8 cellular contexts compared by ENCODE assay signal in the genomic region with DNA sequence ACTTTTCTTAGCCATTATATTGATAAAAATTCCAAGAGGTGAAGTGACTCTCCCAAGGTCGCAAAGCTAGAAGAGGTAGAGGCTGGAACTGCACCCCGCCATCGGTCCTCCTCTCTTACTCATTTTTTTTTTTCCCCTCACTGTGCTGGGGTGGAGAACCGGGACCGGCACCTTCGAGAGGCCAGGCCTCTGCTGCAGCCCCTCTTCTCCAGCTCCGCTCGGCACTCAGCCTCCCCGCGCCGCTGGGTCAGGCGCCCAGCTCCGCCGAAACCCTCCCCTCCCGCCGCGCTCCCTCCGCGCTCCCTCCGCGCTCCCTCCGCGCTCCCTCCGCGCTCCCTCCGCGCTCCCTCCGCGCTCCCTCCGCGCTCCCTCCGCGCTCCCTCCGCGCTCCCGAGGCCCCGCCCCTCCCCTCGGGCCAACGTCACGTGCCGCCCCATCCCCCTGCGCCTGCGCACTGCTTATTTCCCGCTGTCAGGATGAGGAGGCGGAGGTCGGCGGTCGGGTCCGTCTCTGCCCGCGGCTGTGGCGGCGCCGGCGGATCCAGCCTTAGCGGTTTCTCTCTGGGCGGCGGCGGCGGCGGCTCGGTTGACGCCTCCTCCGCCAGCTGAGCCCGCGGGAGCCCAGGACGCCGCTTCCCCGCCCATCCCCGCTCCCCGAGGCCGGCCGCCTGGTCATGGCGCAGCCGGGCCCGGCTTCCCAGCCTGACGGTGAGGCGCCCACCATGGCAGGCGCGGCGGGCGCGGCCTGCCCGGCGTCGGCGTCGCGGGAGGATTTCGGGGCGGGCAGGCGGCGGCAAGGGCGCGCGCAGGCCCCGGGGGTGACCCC. TPM values are rescaled to one million over a fixed set of nuclear protein-coding genes. Genes with fewer than 3 reads are reported as not detected.
DNase-seq lines count a peak whose midpoint lies in the region; ATAC-seq, FAIRE-seq and TF ChIP-seq lines count a peak whose summit lies in the region.

A gene with protein sequence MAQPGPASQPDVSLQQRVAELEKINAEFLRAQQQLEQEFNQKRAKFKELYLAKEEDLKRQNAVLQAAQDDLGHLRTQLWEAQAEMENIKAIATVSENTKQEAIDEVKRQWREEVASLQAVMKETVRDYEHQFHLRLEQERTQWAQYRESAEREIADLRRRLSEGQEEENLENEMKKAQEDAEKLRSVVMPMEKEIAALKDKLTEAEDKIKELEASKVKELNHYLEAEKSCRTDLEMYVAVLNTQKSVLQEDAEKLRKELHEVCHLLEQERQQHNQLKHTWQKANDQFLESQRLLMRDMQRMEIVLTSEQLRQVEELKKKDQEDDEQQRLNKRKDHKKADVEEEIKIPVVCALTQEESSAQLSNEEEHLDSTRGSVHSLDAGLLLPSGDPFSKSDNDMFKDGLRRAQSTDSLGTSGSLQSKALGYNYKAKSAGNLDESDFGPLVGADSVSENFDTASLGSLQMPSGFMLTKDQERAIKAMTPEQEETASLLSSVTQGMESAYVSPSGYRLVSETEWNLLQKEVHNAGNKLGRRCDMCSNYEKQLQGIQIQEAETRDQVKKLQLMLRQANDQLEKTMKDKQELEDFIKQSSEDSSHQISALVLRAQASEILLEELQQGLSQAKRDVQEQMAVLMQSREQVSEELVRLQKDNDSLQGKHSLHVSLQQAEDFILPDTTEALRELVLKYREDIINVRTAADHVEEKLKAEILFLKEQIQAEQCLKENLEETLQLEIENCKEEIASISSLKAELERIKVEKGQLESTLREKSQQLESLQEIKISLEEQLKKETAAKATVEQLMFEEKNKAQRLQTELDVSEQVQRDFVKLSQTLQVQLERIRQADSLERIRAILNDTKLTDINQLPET (plus strand): TSS at position 471 of the 825 bp plus-strand sequence. CDS start 203 bp downstream, at position 674.

- peak; percentile 72 for ATAC-seq in GM21576 (IDR thresholded peaks at IDR 0.05; ENCODE audit: unreplicated experiment)
- peak; percentile 86 for ATAC-seq in stimulated activated naive CD8-positive, alpha-beta T cell treated with anti-CD3 and anti-CD28 coated beads, Interleukin-15, Interleukin-2, amounts not matched to agents 100 U/mL and 50 U/mL, for 24 hours

- TF ChIP-seq POLR2A in Raji (IDR thresholded peaks at IDR 0.05; ENCODE audit: insufficient read depth, low read depth, low read length) = peak; percentile 78

- peaks cover 9% of the 10 kb centered on the region for H3K36me3 Mint-ChIP-seq in nephron (ENCODE audit: low read depth)

- no peak for TF ChIP-seq CTCF in D721Med (IDR thresholded peaks at IDR 0.05; ENCODE audit: insufficient read depth, missing control alignments)
- peak; percentile 55 for TF ChIP-seq CTCF in fibroblast of the aortic adventitia (IDR thresholded peaks at IDR 0.05; ENCODE audit: insufficient read depth, low read length)
- TF ChIP-seq CTCF in nephron (IDR thresholded peaks at IDR 0.05; ENCODE audit: unreplicated experiment in 3 of 3) = peak; percentile 14 to 35 (median 24)

- peak within 1 kb of the TSS; percentile 87 to 92 (median 92) for H3K4me3 Mint-ChIP-seq in nephron

- no peaks in the 10 kb centered on the region for H3K9me3 Mint-ChIP-seq in nephron

- no peak for FAIRE-seq in D721Med (lab: Jason Lieb, UNC)

- H3K4me1 Mint-ChIP-seq in nephron = peaks cover 25% of the 10 kb centered on the region

- no peaks in the 10 kb centered on the region for H3K27me3 Mint-ChIP-seq in nephron (ENCODE audit: low read depth)

- H3K27ac Mint-ChIP-seq in nephron = peak within 1 kb of the TSS; percentile 69 to 89 (median 82)

- H3K4me3 ChIP-seq in fibroblast of the aortic adventitia (ENCODE audit: low read depth, low read length) = peak within 1 kb of the TSS; percentile 79

- DNase-seq in D721Med (ENCODE audit: insufficient read length, low spot score) (peak; percentile 58), LoVo (ENCODE audit: low spot score) (peak; percentile 89), fibroblast of the aortic adventitia (ENCODE audit: low read depth) (peak; percentile 88)
- DNase-seq in activated effector memory CD4-positive, alpha-beta T cell treated with Interleukin-2 at 50 U/mL for 16 hours = peak; percentile 88
- peak; percentile 98 for DNase-seq in stimulated activated naive CD8-positive, alpha-beta T cell treated with anti-CD3 and anti-CD28 coated beads, Interleukin-15, Interleukin-2, amounts not matched to agents 100 U/mL and 50 U/mL, for 24 hours

RNA-seq across cellular contexts. Expression of the gene that starts here (rescaled TPM):
- 43.5 and 81.4 TPM in 2 replicates for total RNA-seq in fibroblast of the aortic adventitia (ENCODE audit: low replicate concordance)

Comparison
In these comparisons a context has a peak if more than half of its experiments do, and no peak if none do; other contexts are left out.
1. Peak in every context shown above with its lines: DNase-seq, ATAC-seq and H3K4me3 ChIP-seq.